ENCODE assay signal across 23 cellular contexts in genomic region chr2:232783278-232783677, GRCh38. TPM values are rescaled to one million over a fixed set of nuclear protein-coding genes. Genes with fewer than 3 reads are reported as not detected.
DNase-seq lines count a peak whose midpoint lies in the region; ATAC-seq, FAIRE-seq and TF ChIP-seq lines count a peak whose summit lies in the region.
"Had no signal": no experiment of that assay in that cellular context is flagged by ENCODE, and none has a peak within 500 bp of the region (broad histone marks: within the 10 kb centered on the region; RNA-seq: fewer than 3 reads in every experiment).

No MANE protein-coding gene starts in this region.

- H4K20me1 ChIP-seq in K562 (replicated peaks; ENCODE audit: control insufficient read depth, insufficient read depth, low read length) = no peaks in the 10 kb centered on the region

- FAIRE-seq in K562 (lab: Jason Lieb, UNC) = no peak
- FAIRE-seq in GM19239 (lab: Jason Lieb, UNC) = no peak
- FAIRE-seq: A549, G401.6, GM12892, H1 had no signal

- H3K4me3 ChIP-seq in K562 = no peak overlapping the region
- H3K4me3 ChIP-seq: A549; BLaER1 treated with 17β-estradiol and CSF1 and Interleukin-3, amounts not matched to agents 10 nM and 100 nM; GM23248 had no signal

- TF ChIP-seq RAD21 in K562 (CRISPR knock-in tag; conservative IDR thresholded peaks at IDR 0.05 in 1 of 2, IDR thresholded peaks at IDR 0.05 in 1 of 2) = no peak

- ATAC-seq in WTC11 = no peak
- no peak for ATAC-seq in K562
- ATAC-seq in activated CD8-positive, alpha-beta memory T cell treated with anti-CD3 and anti-CD28 coated beads, Interleukin-2, amount 10 ng/mL, durations not matched to agents 7 days and 5 days = no peak
- ATAC-seq: A549, HCT116 had no signal

- H3K27me3 ChIP-seq in K562 (ENCODE audit: control insufficient read depth in 2 of 2, insufficient read depth in 2 of 2, low read length in 2 of 2) = no peaks in the 10 kb centered on the region
- H3K27me3 ChIP-seq: BE2C; BLaER1 treated with 17β-estradiol and CSF1 and Interleukin-3, amounts not matched to agents 10 nM and 100 nM had no signal

- H3K9ac ChIP-seq in K562 (ENCODE audit: insufficient read depth in 1 of 2, low read depth in 2 of 2, low read length in 2 of 2) = no peak overlapping the region
- H3K9ac ChIP-seq: BLaER1 treated with 17β-estradiol and CSF1 and Interleukin-3, amounts not matched to agents 10 nM and 100 nM; GM23248 had no signal

- H3K36me3 ChIP-seq in K562 (ENCODE audit: control insufficient read depth, insufficient read depth, low read length) = peaks cover 31% of the 10 kb centered on the region

- no peaks in the 10 kb centered on the region for H3K79me2 ChIP-seq in K562 (ENCODE audit: control insufficient read depth, insufficient read depth, low read length)

- H3K36me3 Mint-ChIP-seq in Calu3 (ENCODE audit: insufficient read depth, unreplicated experiment) (peaks cover 37% of the 10 kb centered on the region), WTC11 (peaks cover 16% of the 10 kb centered on the region)
- peaks cover 46% of the 10 kb centered on the region for H3K36me3 Mint-ChIP-seq in T-helper 2 cell treated with Interferon-gamma antibody and Interleukin-4, amounts not matched to agents 5 μg/mL and 100 μg/mL, for 36 hours (ENCODE audit: low read depth)
- peaks cover 39% of the 10 kb centered on the region for H3K36me3 Mint-ChIP-seq in activated CD8-positive, alpha-beta memory T cell treated with anti-CD3 and anti-CD28 coated beads, Interleukin-2, amount 10 ng/mL, durations not matched to agents 7 days and 5 days

- no peak overlapping the region for H3K4me3 Mint-ChIP-seq in Calu3 (ENCODE audit: low read depth, unreplicated experiment)
- no peak overlapping the region for H3K4me3 Mint-ChIP-seq in WTC11
- H3K4me3 Mint-ChIP-seq in T-helper 2 cell treated with Interferon-gamma antibody and Interleukin-4, amounts not matched to agents 5 μg/mL and 100 μg/mL, for 36 hours = no peak overlapping the region
- no peak overlapping the region for H3K4me3 Mint-ChIP-seq in activated CD8-positive, alpha-beta memory T cell treated with anti-CD3 and anti-CD28 coated beads, Interleukin-2, amount 10 ng/mL, durations not matched to agents 7 days and 5 days
- H3K4me3 Mint-ChIP-seq: CD14-positive monocyte; CD4-positive, alpha-beta memory T cell had no signal

- H3K27ac Mint-ChIP-seq in Calu3 (ENCODE audit: unreplicated experiment) (peak overlapping the region; percentile 85), WTC11 (no peak overlapping the region)
- H3K27ac Mint-ChIP-seq in T-helper 2 cell treated with Interferon-gamma antibody and Interleukin-4, amounts not matched to agents 5 μg/mL and 100 μg/mL, for 36 hours = no peak overlapping the region
- H3K27ac Mint-ChIP-seq in activated CD8-positive, alpha-beta memory T cell treated with anti-CD3 and anti-CD28 coated beads, Interleukin-2, amount 10 ng/mL, durations not matched to agents 7 days and 5 days = no peak overlapping the region
- H3K27ac Mint-ChIP-seq: CD14-positive monocyte had no signal

- TF ChIP-seq CTCF in Calu3 (IDR thresholded peaks at IDR 0.05; ENCODE audit: unreplicated experiment) = no peak
- TF ChIP-seq CTCF in WTC11 (IDR thresholded peaks at IDR 0.05) = no peak
- no peak for TF ChIP-seq CTCF in K562 (IDR thresholded peaks at IDR 0.05 in 2 of 3, conservative IDR thresholded peaks at IDR 0.05 in 1 of 3; ENCODE audit: insufficient read depth in 2 of 3, low read depth in 1 of 3, low read length in 3 of 3)

- CTCF ChIA-PET in Calu3 (lab: Charles Lee) (interaction anchor here (0.7 kb wide), 1 partner anchor 8 kb away, joined by 4 read pairs; no protein-coding TSS in a partner anchor), WTC11 (lab: Charles Lee) (no interaction called here), K562 (lab: Yijun Ruan, JAX; ENCODE audit: low intra/inter-chr PET ratio) (no interaction called here)
- CTCF ChIA-PET in activated CD8-positive, alpha-beta memory T cell treated with anti-CD3 and anti-CD28 coated beads, Interleukin-2, amount 10 ng/mL, durations not matched to agents 7 days and 5 days (lab: Charles Lee) = interaction anchor here (1.0 to 1.6 kb wide), 3 partner anchors 8 to 12 kb away, joined by 3 to 5 read pairs (median 4); no protein-coding TSS in a partner anchor

- H3K9me3 ChIP-seq in K562 (replicated peaks; ENCODE audit: control insufficient read depth, insufficient read depth, low read depth, low read length) = no peaks in the 10 kb centered on the region
- H3K9me3 ChIP-seq: A549; BE2C; BLaER1 treated with 17β-estradiol and CSF1 and Interleukin-3, amounts not matched to agents 10 nM and 100 nM had no signal

- H3K27me3 Mint-ChIP-seq in Calu3 (ENCODE audit: unreplicated experiment) (no peaks in the 10 kb centered on the region), WTC11 (ENCODE audit: low read depth) (no peaks in the 10 kb centered on the region)
- H3K27me3 Mint-ChIP-seq in T-helper 2 cell treated with Interferon-gamma antibody and Interleukin-4, amounts not matched to agents 5 μg/mL and 100 μg/mL, for 36 hours (ENCODE audit: low read depth) = no peaks in the 10 kb centered on the region
- no peaks in the 10 kb centered on the region for H3K27me3 Mint-ChIP-seq in activated CD8-positive, alpha-beta memory T cell treated with anti-CD3 and anti-CD28 coated beads, Interleukin-2, amount 10 ng/mL, durations not matched to agents 7 days and 5 days
- H3K27me3 Mint-ChIP-seq: CD4-positive, alpha-beta memory T cell had no signal

- no peaks in the 10 kb centered on the region for H3K9me1 ChIP-seq in K562 (ENCODE audit: control insufficient read depth, insufficient read depth, low read length)

- TF ChIP-seq EP300 in K562 (IDR thresholded peaks at IDR 0.05; ENCODE audit: low read length) = no peak

- no peak for TF ChIP-seq POLR2A in K562 (conservative IDR thresholded peaks at IDR 0.05)

- H3K9me3 Mint-ChIP-seq in Calu3 (ENCODE audit: low read depth, unreplicated experiment) (no peaks in the 10 kb centered on the region), WTC11 (no peaks in the 10 kb centered on the region)
- H3K9me3 Mint-ChIP-seq in T-helper 2 cell treated with Interferon-gamma antibody and Interleukin-4, amounts not matched to agents 5 μg/mL and 100 μg/mL, for 36 hours = peaks cover 5% of the 10 kb centered on the region
- no peaks in the 10 kb centered on the region for H3K9me3 Mint-ChIP-seq in activated CD8-positive, alpha-beta memory T cell treated with anti-CD3 and anti-CD28 coated beads, Interleukin-2, amount 10 ng/mL, durations not matched to agents 7 days and 5 days (ENCODE audit: low read depth)
- H3K9me3 Mint-ChIP-seq: CD14-positive monocyte; CD4-positive, alpha-beta memory T cell had no signal

- in situ Hi-C loops in K562 (cut with MboI) = no loop called here

- peaks cover 38% of the 10 kb centered on the region for H3K4me1 Mint-ChIP-seq in Calu3 (ENCODE audit: low read depth, unreplicated experiment)
- no peaks in the 10 kb centered on the region for H3K4me1 Mint-ChIP-seq in WTC11
- peaks cover 25% of the 10 kb centered on the region for H3K4me1 Mint-ChIP-seq in T-helper 2 cell treated with Interferon-gamma antibody and Interleukin-4, amounts not matched to agents 5 μg/mL and 100 μg/mL, for 36 hours (ENCODE audit: low read depth)
- H3K4me1 Mint-ChIP-seq in activated CD8-positive, alpha-beta memory T cell treated with anti-CD3 and anti-CD28 coated beads, Interleukin-2, amount 10 ng/mL, durations not matched to agents 7 days and 5 days = peaks cover 16% of the 10 kb centered on the region
- H3K4me1 Mint-ChIP-seq: CD14-positive monocyte had no signal

- H3K27ac ChIP-seq in K562 (ENCODE audit: extremely low read depth, low read depth, low read length) = no peak overlapping the region
- H3K27ac ChIP-seq: A549, GM23248 had no signal

- no peak overlapping the region for H3K4me2 ChIP-seq in K562 (ENCODE audit: insufficient read depth, low read length)
- H3K4me2 ChIP-seq: A549; BLaER1 treated with 17β-estradiol and CSF1 and Interleukin-3, amounts not matched to agents 10 nM and 100 nM had no signal

- no peak overlapping the region for H2AFZ ChIP-seq in K562 (ENCODE audit: low read depth, low read length)
- H2AFZ ChIP-seq: GM23248 had no signal

- BruUV-seq in Calu3 (replicated peaks; lab: Mats Ljungman, UMichigan) = no TSS peak
- no TSS peak for BruUV-seq in K562 (replicated peaks; lab: Mats Ljungman, UMichigan)

- no peak for DNase-seq in Calu3
- DNase-seq in WTC11 (ENCODE audit: low spot score) = no peak
- DNase-seq in K562 (ENCODE audit: extremely low read depth in 1 of 4, low spot score in 3 of 4) = no peak
- no peak for DNase-seq in T-helper 2 cell treated with Interferon-gamma antibody and Interleukin-4, amounts not matched to agents 5 μg/mL and 100 μg/mL, for 36 hours (ENCODE audit: low spot score)
- no peak for DNase-seq in activated CD8-positive, alpha-beta memory T cell treated with anti-CD3 and anti-CD28 coated beads, Interleukin-2, amount 10 ng/mL, durations not matched to agents 7 days and 5 days
- no peak for DNase-seq in GM19239 (ENCODE audit: insufficient read length, low spot score)
- DNase-seq in GM03348 (ENCODE audit: low spot score) = no peak
- DNase-seq: ACHN; AML-193; BE2C; CD4-positive, alpha-beta memory T cell; COR-L47; DMS153; DND-41; GM23248; H7 had no signal

- POLR2A ChIA-PET in WTC11 (lab: Charles Lee) = no interaction called here
- POLR2A ChIA-PET in K562 (lab: Yijun Ruan, JAX) = no interaction called here

- intact Hi-C loops in Calu3 (cut with micrococcal nuclease; ENCODE audit: unreplicated experiment) = no loop called here
- intact Hi-C loops in K562 (cut with micrococcal nuclease) = no loop called here

- H3K4me1 ChIP-seq in K562 (replicated peaks in 1 of 2; ENCODE audit: control insufficient read depth in 2 of 2, insufficient read depth in 2 of 2, low read length in 2 of 2) = no peaks in the 10 kb centered on the region
- H3K4me1 ChIP-seq: BE2C had no signal

RNA-seq across cellular contexts. Expression of gene KCNJ13, which starts 6.9 kb away (rescaled TPM):
- total RNA-seq in Calu3 (2022) (not detected in 2 replicates), WTC11 (2021) (not detected in 3 replicates), K562 (2014; rRNA removed) (not detected in 2 replicates), K562 (2014; rRNA removed; fragmentation: Illumina TruSeq; extraction: Trizol) (not detected in 2 replicates), K562 (2015; rRNA removed; fragmentation: Illumina TruSeq; extraction: Trizol) (not detected in 2 replicates), K562 (2021) (not detected in 2 replicates)
- not detected in 2 replicates for total RNA-seq in K562 (2011; cell fraction: chromatin; rRNA removed; ENCODE audit: low replicate concordance)
- not detected in 2 replicates for total RNA-seq in K562 (2011; cell fraction: nucleolus; rRNA removed)
- total RNA-seq in K562 (2011; cell fraction: nucleoplasm; rRNA removed) = not detected in 2 replicates
- polyA plus RNA-seq in K562 (2011; rRNA removed) (not detected in 2 replicates), K562 (2014; fragmentation: Illumina TruSeq; extraction: Trizol) (not detected in 2 replicates), K562 (2014; fragmentation: Nextera tagmentation; extraction: Ambion mirVana) (under 1 TPM in 1 of 2 experiments, not detected in 1; 0.45 TPM), K562 (2014; rRNA removed) (not detected in 2 replicates)
- polyA plus RNA-seq in K562 (2011; cell fraction: cytosol; rRNA removed) = not detected in 2 replicates
- polyA plus RNA-seq in K562 (2011; cell fraction: nucleus; rRNA removed) = not detected in 2 replicates
- not detected in 2 replicates for polyA plus RNA-seq in K562 (2012)
- polyA minus RNA-seq in K562 (2011; rRNA and poly(A)+ RNA removed) = not detected in 2 replicates
- polyA minus RNA-seq in K562 (2011; cell fraction: cytosol; rRNA and poly(A)+ RNA removed) = not detected in 2 replicates
- not detected in 2 replicates for polyA minus RNA-seq in K562 (2011; cell fraction: nucleus; rRNA and poly(A)+ RNA removed)
- not detected for total RNA-seq in activated CD8-positive, alpha-beta memory T cell treated with anti-CD3 and anti-CD28 coated beads, Interleukin-2, amount 10 ng/mL, durations not matched to agents 7 days and 5 days
- total RNA-seq: CD4-positive, alpha-beta memory T cell; GM23248; H1; H7 had no signal
- polyA plus RNA-seq: A549, CD14-positive monocyte, H1 had no signal

Comparison
In these comparisons a context has a peak if more than half of its experiments do, and no peak if none do; other contexts are left out.
1. CTCF ChIA-PET loops: an anchor here in Calu3 (0.7 kb wide) and activated CD8-positive, alpha-beta memory T cell treated with anti-CD3 and anti-CD28 coated beads, Interleukin-2, amount 10 ng/mL, durations not matched to agents 7 days and 5 days (1.0 to 1.6 kb wide); none called in WTC11 and K562.